In the genomic region with DNA sequence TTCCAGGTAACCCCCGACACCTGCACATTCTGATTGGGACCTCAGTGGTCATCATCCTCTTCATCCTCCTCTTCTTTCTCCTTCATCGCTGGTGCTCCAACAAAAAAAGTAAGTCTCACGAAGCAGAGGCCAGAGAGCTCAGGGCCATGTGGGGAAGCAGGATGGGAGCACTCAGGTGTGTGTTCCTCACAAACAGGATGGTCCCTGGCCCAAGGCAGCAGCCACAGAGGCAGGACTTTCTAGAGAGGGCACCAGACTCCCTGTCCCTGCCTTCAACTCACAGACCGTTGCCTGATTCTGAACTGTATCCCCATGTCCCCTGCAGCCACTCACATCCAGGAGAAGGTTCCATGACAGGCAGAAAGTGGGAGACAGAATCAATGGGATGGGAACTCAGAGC, we compare ENCODE assay signal across 2 cellular contexts. TPM values are rescaled to one million over a fixed set of nuclear protein-coding genes. Genes with fewer than 3 reads are reported as not detected.
"Had no signal": no experiment of that assay in that cellular context is flagged by ENCODE, and none has a peak within 500 bp of the region (broad histone marks: within the 10 kb centered on the region; RNA-seq: fewer than 3 reads in every experiment).

No MANE protein-coding gene starts in this region.

RNA-seq across cellular contexts. Expression of a gene that starts 13.3 kb away (rescaled TPM):
- total RNA-seq: G401, GM12878 had no signal

RNA-seq across cellular contexts. Expression of a gene that starts 20.5 kb away (rescaled TPM):
- total RNA-seq: G401, GM12878 had no signal

RNA-seq across cellular contexts. Expression of a gene that starts 33.4 kb away (rescaled TPM):
- total RNA-seq: G401, GM12878 had no signal

RNA-seq across cellular contexts. Expression of a gene that starts 44.6 kb away (rescaled TPM):
- total RNA-seq: G401, GM12878 had no signal

RNA-seq across cellular contexts. Expression of a gene that starts 49.6 kb away (rescaled TPM):
- total RNA-seq: G401, GM12878 had no signal
